11 cellular contexts compared by ENCODE assay signal in the genomic region with DNA sequence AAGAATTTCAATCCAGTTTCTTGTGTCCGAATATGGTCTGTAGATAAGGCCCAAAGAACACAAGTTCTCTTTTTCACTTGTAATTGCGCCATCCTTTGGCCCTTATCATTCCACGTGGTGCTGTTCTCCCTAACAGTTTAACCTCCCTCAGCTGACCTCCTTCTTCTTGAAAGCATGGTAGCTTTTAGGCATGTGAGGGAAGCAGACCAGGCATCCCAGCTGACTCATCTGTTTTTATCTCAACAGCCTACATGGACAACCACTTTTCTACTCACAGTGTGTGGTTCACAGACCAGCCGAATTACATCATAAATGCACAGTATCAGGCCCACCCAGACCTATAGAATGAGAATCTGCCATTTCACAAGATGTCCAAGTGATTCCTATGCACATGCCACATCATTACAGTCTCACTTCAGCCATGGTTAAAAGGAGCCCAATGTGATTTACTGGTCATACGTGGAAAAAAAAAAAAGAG. TPM values are rescaled to one million over a fixed set of nuclear protein-coding genes. Genes with fewer than 3 reads are reported as not detected.
DNase-seq lines count a peak whose midpoint lies in the region; ATAC-seq and TF ChIP-seq lines count a peak whose summit lies in the region.
"Had no signal": no experiment of that assay in that cellular context is flagged by ENCODE, and none has a peak within 500 bp of the region (broad histone marks: within the 10 kb centered on the region; RNA-seq: fewer than 3 reads in every experiment).

No MANE protein-coding gene starts in this region.

- H3K27me3 Mint-ChIP-seq in activated CD4-positive, alpha-beta memory T cell treated with anti-CD3 and anti-CD28 coated beads for 36 hours = no peaks in the 10 kb centered on the region
- H3K27me3 Mint-ChIP-seq in activated CD4-positive, alpha-beta memory T cell treated with anti-CD3 and anti-CD28 coated beads, Interleukin-2, amount 10 ng/mL, durations not matched to agents 7 days and 5 days = no peaks in the 10 kb centered on the region
- H3K27me3 Mint-ChIP-seq in WTC11 (ENCODE audit: low read depth) (peaks cover 4% of the 10 kb centered on the region; the same call in 1 of the 2 replicates), type B pancreatic cell (no peaks in the 10 kb centered on the region)
- no peaks in the 10 kb centered on the region for H3K27me3 Mint-ChIP-seq in CD8-positive, alpha-beta T cell (ENCODE audit: low read depth)

- no peaks in the 10 kb centered on the region for H3K9me3 Mint-ChIP-seq in activated CD4-positive, alpha-beta memory T cell treated with anti-CD3 and anti-CD28 coated beads for 36 hours
- H3K9me3 Mint-ChIP-seq in activated CD4-positive, alpha-beta memory T cell treated with anti-CD3 and anti-CD28 coated beads, Interleukin-2, amount 10 ng/mL, durations not matched to agents 7 days and 5 days = no peaks in the 10 kb centered on the region
- no peaks in the 10 kb centered on the region for H3K9me3 Mint-ChIP-seq in WTC11
- no peaks in the 10 kb centered on the region for H3K9me3 Mint-ChIP-seq in type B pancreatic cell
- H3K9me3 Mint-ChIP-seq in CD8-positive, alpha-beta T cell = no peaks in the 10 kb centered on the region

- no peak for ATAC-seq in WTC11
- no peak for ATAC-seq in CD8-positive, alpha-beta T cell

- H3K27me3 ChIP-seq in CD8-positive, alpha-beta T cell (ENCODE audit: insufficient read depth, low read length) = no peaks in the 10 kb centered on the region

- no peak overlapping the region for H3K27ac ChIP-seq in CD8-positive, alpha-beta T cell (ENCODE audit: low read depth, low read length)

- no peaks in the 10 kb centered on the region for H3K36me3 ChIP-seq in CD8-positive, alpha-beta T cell (ENCODE audit: insufficient read depth, low read length)

- DNase-seq in activated CD4-positive, alpha-beta memory T cell treated with anti-CD3 and anti-CD28 coated beads for 36 hours = peak; percentile 18
- DNase-seq in activated CD4-positive, alpha-beta memory T cell treated with anti-CD3 and anti-CD28 coated beads, Interleukin-2, amount 10 ng/mL, durations not matched to agents 7 days and 5 days = no peak
- DNase-seq in WTC11 (ENCODE audit: low spot score) (no peak), inferior parietal cortex (ENCODE audit: extremely low spot score) (peak; percentile 46), type B pancreatic cell (ENCODE audit: extremely low spot score, unreplicated experiment) (no peak), COR-L47 (lab: John Stamatoyannopoulos, UW) (no peak), GM20000 (ENCODE audit: low spot score) (no peak)
- no peak for DNase-seq in CD8-positive, alpha-beta T cell
- DNase-seq: activated CD4-positive, alpha-beta T cell treated with anti-CD3 and anti-CD28 coated beads for 1 hour; NCI-H1092; stimulated activated CD4-positive, alpha-beta T cell treated with anti-CD3 and anti-CD28 coated beads, Interleukin-4, amount 100 ng/mL, for 4 hours had no signal

- H3K4me3 Mint-ChIP-seq in activated CD4-positive, alpha-beta memory T cell treated with anti-CD3 and anti-CD28 coated beads for 36 hours = no peak overlapping the region
- no peak overlapping the region for H3K4me3 Mint-ChIP-seq in activated CD4-positive, alpha-beta memory T cell treated with anti-CD3 and anti-CD28 coated beads, Interleukin-2, amount 10 ng/mL, durations not matched to agents 7 days and 5 days
- H3K4me3 Mint-ChIP-seq in WTC11 (no peak overlapping the region), type B pancreatic cell (no peak overlapping the region)
- no peak overlapping the region for H3K4me3 Mint-ChIP-seq in CD8-positive, alpha-beta T cell

- H3K36me3 Mint-ChIP-seq in activated CD4-positive, alpha-beta memory T cell treated with anti-CD3 and anti-CD28 coated beads for 36 hours = no peaks in the 10 kb centered on the region
- H3K36me3 Mint-ChIP-seq in activated CD4-positive, alpha-beta memory T cell treated with anti-CD3 and anti-CD28 coated beads, Interleukin-2, amount 10 ng/mL, durations not matched to agents 7 days and 5 days (ENCODE audit: low read depth) = no peaks in the 10 kb centered on the region
- no peaks in the 10 kb centered on the region for H3K36me3 Mint-ChIP-seq in WTC11
- H3K36me3 Mint-ChIP-seq in type B pancreatic cell = no peaks in the 10 kb centered on the region
- H3K36me3 Mint-ChIP-seq in CD8-positive, alpha-beta T cell = no peaks in the 10 kb centered on the region

- TF ChIP-seq CTCF in WTC11 (IDR thresholded peaks at IDR 0.05) = no peak
- TF ChIP-seq CTCF in type B pancreatic cell (conservative IDR thresholded peaks at IDR 0.05) = no peak
- no peak for TF ChIP-seq CTCF in CD8-positive, alpha-beta T cell (IDR thresholded peaks at IDR 0.05)
- TF ChIP-seq CTCF in GM20000 (IDR thresholded peaks at IDR 0.05; ENCODE audit: extremely low read depth, missing control alignments) = no peak

- H3K4me3 ChIP-seq in CD8-positive, alpha-beta T cell (ENCODE audit: low read depth, low read length) = no peak overlapping the region

- peaks cover 36% of the 10 kb centered on the region for H3K4me1 Mint-ChIP-seq in activated CD4-positive, alpha-beta memory T cell treated with anti-CD3 and anti-CD28 coated beads for 36 hours (ENCODE audit: low read depth)
- H3K4me1 Mint-ChIP-seq in activated CD4-positive, alpha-beta memory T cell treated with anti-CD3 and anti-CD28 coated beads, Interleukin-2, amount 10 ng/mL, durations not matched to agents 7 days and 5 days = peaks cover 19% of the 10 kb centered on the region
- H3K4me1 Mint-ChIP-seq in WTC11 (0 out of 2 replicates have a peak, but pooled peaks cover 3% of the 10 kb centered on the region), type B pancreatic cell (ENCODE audit: unreplicated experiment) (peaks cover 12% of the 10 kb centered on the region)
- peaks cover 15% of the 10 kb centered on the region for H3K4me1 Mint-ChIP-seq in CD8-positive, alpha-beta T cell (ENCODE audit: low read depth)

- intact Hi-C loops in activated CD4-positive, alpha-beta memory T cell treated with anti-CD3 and anti-CD28 coated beads for 36 hours (cut with micrococcal nuclease) = no loop called here
- intact Hi-C loops in CD8-positive, alpha-beta T cell (cut with DNase I, micrococcal nuclease) = no loop called here

- no peaks in the 10 kb centered on the region for H3K9me3 ChIP-seq in CD8-positive, alpha-beta T cell (ENCODE audit: low read length)

- H3K27ac Mint-ChIP-seq in activated CD4-positive, alpha-beta memory T cell treated with anti-CD3 and anti-CD28 coated beads for 36 hours = no peak overlapping the region
- H3K27ac Mint-ChIP-seq in activated CD4-positive, alpha-beta memory T cell treated with anti-CD3 and anti-CD28 coated beads, Interleukin-2, amount 10 ng/mL, durations not matched to agents 7 days and 5 days = no peak overlapping the region
- no peak overlapping the region for H3K27ac Mint-ChIP-seq in WTC11
- peak overlapping the region; percentile 69 for H3K27ac Mint-ChIP-seq in type B pancreatic cell
- no peak overlapping the region for H3K27ac Mint-ChIP-seq in CD8-positive, alpha-beta T cell

- peaks cover 9% of the 10 kb centered on the region for H3K4me1 ChIP-seq in CD8-positive, alpha-beta T cell (ENCODE audit: insufficient read depth, low read length)

- POLR2A ChIA-PET in activated CD4-positive, alpha-beta memory T cell treated with anti-CD3 and anti-CD28 coated beads for 36 hours (lab: Charles Lee) = interaction anchor here (1.5 to 2.7 kb wide), 3 partner anchors 20 to 30 kb away, joined by 3 to 15 read pairs (median 5); no protein-coding TSS in a partner anchor
- POLR2A ChIA-PET in activated CD4-positive, alpha-beta memory T cell treated with anti-CD3 and anti-CD28 coated beads, Interleukin-2, amount 10 ng/mL, durations not matched to agents 7 days and 5 days (lab: Charles Lee) = interaction anchor here (0.7 to 1.2 kb wide), 3 partner anchors 57 to 94 kb away, joined by 3 read pairs; partner anchors contain the start of gene DENND4C
- POLR2A ChIA-PET in WTC11 (lab: Charles Lee) = interaction anchor here (0.5 kb wide), 2 partner anchors 13 to 75 kb away, joined by 4 to 8 read pairs; no protein-coding TSS in a partner anchor
- POLR2A ChIA-PET in CD8-positive, alpha-beta T cell (lab: Charles Lee) = no interaction called here

- CTCF ChIA-PET in activated CD4-positive, alpha-beta memory T cell treated with anti-CD3 and anti-CD28 coated beads for 36 hours (lab: Charles Lee) = interaction anchor here (2.1 to 3.3 kb wide), 2 partner anchors 20 to 21 kb away, joined by 12 to 15 read pairs; no protein-coding TSS in a partner anchor
- CTCF ChIA-PET in activated CD4-positive, alpha-beta memory T cell treated with anti-CD3 and anti-CD28 coated beads, Interleukin-2, amount 10 ng/mL, durations not matched to agents 7 days and 5 days (lab: Charles Lee) = interaction anchor here (1.4 kb wide), 1 partner anchor 17 kb away, joined by 3 read pairs; no protein-coding TSS in a partner anchor
- CTCF ChIA-PET in WTC11 (lab: Charles Lee) = no interaction called here
- CTCF ChIA-PET in CD8-positive, alpha-beta T cell (lab: Charles Lee) = no interaction called here

TF ChIP-seq in WTC11, 78 proteins besides CTCF, POLR2A, EP300 and RAD21:
- TF ChIP-seq NR2C2 (CRISPR knock-in tag; IDR thresholded peaks at IDR 0.05) (no peak), GABPB1 (CRISPR knock-in tag; IDR thresholded peaks at IDR 0.05) (peak; percentile 86)
TF ChIP-seq in WTC11: peak in this region for 1.

RNA-seq across cellular contexts. Expression of gene PLIN2, which starts 26.9 kb away (rescaled TPM):
- total RNA-seq in activated CD4-positive, alpha-beta memory T cell treated with anti-CD3 and anti-CD28 coated beads for 36 hours = 10 to 100 TPM; 52.9 to 54.2 TPM
- total RNA-seq in activated CD4-positive, alpha-beta memory T cell treated with anti-CD3 and anti-CD28 coated beads, Interleukin-2, amount 10 ng/mL, durations not matched to agents 7 days and 5 days = 10 to 100 TPM; 86.7 to 88.8 TPM
- 19.9 to 24.9 TPM (median 23.0 TPM) in 3 replicates for total RNA-seq in WTC11 (2021)
- total RNA-seq in type B pancreatic cell (ENCODE audit: low replicate concordance) = 79.1 and 95.1 TPM in 2 replicates
- 10 to 100 TPM; 47.1 to 47.7 TPM for total RNA-seq in CD8-positive, alpha-beta T cell

RNA-seq across cellular contexts. Expression of gene HAUS6, which starts 51.5 kb away (rescaled TPM):
- 10 to 100 TPM; 28.7 to 29.8 TPM for total RNA-seq in activated CD4-positive, alpha-beta memory T cell treated with anti-CD3 and anti-CD28 coated beads for 36 hours
- total RNA-seq in activated CD4-positive, alpha-beta memory T cell treated with anti-CD3 and anti-CD28 coated beads, Interleukin-2, amount 10 ng/mL, durations not matched to agents 7 days and 5 days = 10 to 100 TPM; 26.4 to 26.5 TPM
- total RNA-seq in WTC11 (2021) (37.9 to 43.3 TPM (median 39.8 TPM) in 3 replicates), type B pancreatic cell (ENCODE audit: low replicate concordance) (13.9 and 20.7 TPM in 2 replicates)
- total RNA-seq in CD8-positive, alpha-beta T cell = 10 to 100 TPM; 14.2 to 16.5 TPM

Comparison
In these comparisons a context has a peak if more than half of its experiments do, and no peak if none do; other contexts are left out.
1. DNase-seq: peak in activated CD4-positive, alpha-beta memory T cell treated with anti-CD3 and anti-CD28 coated beads for 36 hours (single experiment) and inferior parietal cortex (single experiment); none in activated CD4-positive, alpha-beta memory T cell treated with anti-CD3 and anti-CD28 coated beads, Interleukin-2, amount 10 ng/mL, durations not matched to agents 7 days and 5 days (single experiment), WTC11 (single experiment), type B pancreatic cell (single experiment), CD8-positive, alpha-beta T cell (0 of 7), COR-L47 (single experiment) and GM20000 (single experiment).
2. CTCF ChIA-PET loops: an anchor here in activated CD4-positive, alpha-beta memory T cell treated with anti-CD3 and anti-CD28 coated beads for 36 hours (2.1 to 3.3 kb wide) and activated CD4-positive, alpha-beta memory T cell treated with anti-CD3 and anti-CD28 coated beads, Interleukin-2, amount 10 ng/mL, durations not matched to agents 7 days and 5 days (1.4 kb wide); none called in WTC11 and CD8-positive, alpha-beta T cell.